In the genomic region with DNA sequence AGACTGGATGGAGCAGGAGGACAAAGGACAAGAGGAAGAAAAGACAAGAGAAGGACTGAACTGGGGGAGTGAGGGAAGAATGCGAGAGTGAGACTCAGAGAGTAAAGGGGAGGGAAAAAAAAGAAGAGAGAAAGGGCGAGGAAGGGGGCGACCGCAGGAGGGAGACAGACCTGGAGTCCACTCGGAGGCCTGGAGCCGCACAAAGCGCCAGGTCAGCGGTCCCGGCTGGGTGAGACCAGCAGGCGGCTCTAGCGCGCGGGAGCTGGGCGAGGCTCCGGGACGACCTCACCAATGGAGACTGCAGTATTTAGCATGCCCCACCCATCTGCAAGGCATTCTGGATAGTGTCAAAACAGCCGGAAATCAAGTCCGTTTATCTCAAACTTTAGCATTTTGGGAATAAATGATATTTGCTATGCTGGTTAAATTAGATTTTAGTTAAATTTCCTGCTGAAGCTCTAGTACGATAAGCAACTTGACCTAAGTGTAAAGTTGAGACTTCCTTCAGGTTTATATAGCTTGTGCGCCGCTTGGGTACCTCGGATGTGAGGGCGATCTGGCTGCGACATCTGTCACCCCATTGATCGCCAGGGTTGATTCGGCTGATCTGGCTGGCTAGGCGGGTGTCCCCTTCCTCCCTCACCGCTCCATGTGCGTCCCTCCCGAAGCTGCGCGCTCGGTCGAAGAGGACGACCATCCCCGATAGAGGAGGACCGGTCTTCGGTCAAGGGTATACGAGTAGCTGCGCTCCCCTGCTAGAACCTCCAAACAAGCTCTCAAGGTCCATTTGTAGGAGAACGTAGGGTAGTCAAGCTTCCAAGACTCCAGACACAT, we compare ENCODE assay signal across 1 cellular context.
TF ChIP-seq lines count a peak whose summit lies in the region.

A gene with protein sequence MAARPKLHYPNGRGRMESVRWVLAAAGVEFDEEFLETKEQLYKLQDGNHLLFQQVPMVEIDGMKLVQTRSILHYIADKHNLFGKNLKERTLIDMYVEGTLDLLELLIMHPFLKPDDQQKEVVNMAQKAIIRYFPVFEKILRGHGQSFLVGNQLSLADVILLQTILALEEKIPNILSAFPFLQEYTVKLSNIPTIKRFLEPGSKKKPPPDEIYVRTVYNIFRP (minus strand): TSS at position 206 of the 834 bp plus-strand sequence. CDS start 1,041 bp downstream, outside the sequence.

TF ChIP-seq in SK-N-SH treated with all-trans-retinoic acid at 6 μM for 48 hours, 23 proteins besides CTCF, POLR2A, EP300 and RAD21 (continued from another document):
- TF ChIP-seq, protein P1, sequence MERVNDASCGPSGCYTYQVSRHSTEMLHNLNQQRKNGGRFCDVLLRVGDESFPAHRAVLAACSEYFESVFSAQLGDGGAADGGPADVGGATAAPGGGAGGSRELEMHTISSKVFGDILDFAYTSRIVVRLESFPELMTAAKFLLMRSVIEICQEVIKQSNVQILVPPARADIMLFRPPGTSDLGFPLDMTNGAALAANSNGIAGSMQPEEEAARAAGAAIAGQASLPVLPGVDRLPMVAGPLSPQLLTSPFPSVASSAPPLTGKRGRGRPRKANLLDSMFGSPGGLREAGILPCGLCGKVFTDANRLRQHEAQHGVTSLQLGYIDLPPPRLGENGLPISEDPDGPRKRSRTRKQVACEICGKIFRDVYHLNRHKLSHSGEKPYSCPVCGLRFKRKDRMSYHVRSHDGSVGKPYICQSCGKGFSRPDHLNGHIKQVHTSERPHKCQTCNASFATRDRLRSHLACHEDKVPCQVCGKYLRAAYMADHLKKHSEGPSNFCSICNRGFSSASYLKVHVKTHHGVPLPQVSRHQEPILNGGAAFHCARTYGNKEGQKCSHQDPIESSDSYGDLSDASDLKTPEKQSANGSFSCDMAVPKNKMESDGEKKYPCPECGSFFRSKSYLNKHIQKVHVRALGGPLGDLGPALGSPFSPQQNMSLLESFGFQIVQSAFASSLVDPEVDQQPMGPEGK (CRISPR knock-in tag; IDR thresholded peaks at IDR 0.05; ENCODE audit: borderline replicate concordance), result peak; percentile 94
TF ChIP-seq in SK-N-SH treated with all-trans-retinoic acid at 6 μM for 48 hours: peak in this region for 14; not testable (repeated sequence) for 9.
